ENCODE assay signal across 29 cellular contexts in genomic region chr13:111249637-111250360, GRCh38.
DNase-seq lines count a peak whose midpoint lies in the region; ATAC-seq and TF ChIP-seq lines count a peak whose summit lies in the region.
"Had no signal": no experiment of that assay in that cellular context is flagged by ENCODE, and none has a peak within 500 bp of the region (broad histone marks: within the 10 kb centered on the region; RNA-seq: fewer than 3 reads in every experiment).

No MANE protein-coding gene starts in this region.

- H3K9me3 ChIP-seq in endodermal cell (ENCODE audit: control insufficient read depth, low read length): no peaks in the 10 kb centered on the region
- no peaks in the 10 kb centered on the region for H3K9me3 ChIP-seq in vagina
- H3K9me3 ChIP-seq: SJSA1, thyroid gland had no signal

- H3K27ac ChIP-seq in endodermal cell (ENCODE audit: low read depth, low read length) (peak overlapping the region; percentile 61), vagina (no peak overlapping the region)
- H3K27ac ChIP-seq: SJSA1, thyroid gland had no signal

- TF ChIP-seq CTCF in natural killer cell (IDR thresholded peaks at IDR 0.05) (no peak), endodermal cell (conservative IDR thresholded peaks at IDR 0.05) (no peak), neural crest cell (conservative IDR thresholded peaks at IDR 0.05) (no peak), vagina (IDR thresholded peaks at IDR 0.05) (no peak)

- H3K27ac Mint-ChIP-seq in natural killer cell (peak overlapping the region; percentile 36 to 37), endodermal cell (peak overlapping the region; percentile 27), neural crest cell (ENCODE audit: unreplicated experiment) (peak overlapping the region; percentile 39)
- peak overlapping the region in 1 of 2 donors; percentile 60 for H3K27ac Mint-ChIP-seq in natural killer cell treated with Interleukin-12 subunit alpha and Interleukin-12 subunit beta and Interleukin-15 and Interleukin-18, amount 100 ng/mL, for 72 hours
- H3K27ac Mint-ChIP-seq: T-helper 1 cell treated with Interleukin-12 subunit alpha and Interleukin-12 subunit beta and Interleukin-4 antibody, amounts not matched to agents 30 μg/mL and 1 μg/mL, for 36 hours had no signal

- H3K36me3 ChIP-seq in endodermal cell (ENCODE audit: control insufficient read depth, insufficient read depth, low read length) (peaks cover 31% of the 10 kb centered on the region), vagina (peaks cover 0 to 5% of the 10 kb centered on the region in 2 donors)

- H3K4me3 Mint-ChIP-seq in natural killer cell (no peak overlapping the region), endodermal cell (no peak overlapping the region), neural crest cell (no peak overlapping the region)
- H3K4me3 Mint-ChIP-seq in natural killer cell treated with Interleukin-12 subunit alpha and Interleukin-12 subunit beta and Interleukin-15 and Interleukin-18, amount 100 ng/mL, for 72 hours: no peak overlapping the region
- H3K4me3 Mint-ChIP-seq: CD4-positive, CD25-positive, alpha-beta regulatory T cell; central memory CD8-positive, alpha-beta T cell; naive thymus-derived CD4-positive, alpha-beta T cell; stimulated activated naive B cell treated with anti-CD40 and anti-IgM and Interleukin-4, amounts not matched to agents 10 μg/mL and 1 μg/mL and 100 μg/mL, for 72 hours; T-helper 1 cell treated with Interleukin-12 subunit alpha and Interleukin-12 subunit beta and Interleukin-4 antibody, amounts not matched to agents 30 μg/mL and 1 μg/mL, for 36 hours had no signal

- no peak for TF ChIP-seq POLR2A in vagina (IDR thresholded peaks at IDR 0.05)

- no peak overlapping the region for H3K9ac ChIP-seq in endodermal cell (ENCODE audit: extremely low read depth, low read length, poor library complexity, severe bottlenecking)

- H3K4me1 Mint-ChIP-seq in natural killer cell: peaks cover 20 to 26% of the 10 kb centered on the region in 2 donors
- H3K4me1 Mint-ChIP-seq in natural killer cell treated with Interleukin-12 subunit alpha and Interleukin-12 subunit beta and Interleukin-15 and Interleukin-18, amount 100 ng/mL, for 72 hours (ENCODE audit: low read depth in 2 of 2): peaks cover 13 to 20% of the 10 kb centered on the region in 2 donors
- H3K4me1 Mint-ChIP-seq in endodermal cell: peaks cover 20% of the 10 kb centered on the region
- peaks cover 33% of the 10 kb centered on the region for H3K4me1 Mint-ChIP-seq in neural crest cell

- H3K27me3 Mint-ChIP-seq in natural killer cell (ENCODE audit: low read depth in 2 of 2): no peaks in the 10 kb centered on the region
- no peaks in the 10 kb centered on the region for H3K27me3 Mint-ChIP-seq in natural killer cell treated with Interleukin-12 subunit alpha and Interleukin-12 subunit beta and Interleukin-15 and Interleukin-18, amount 100 ng/mL, for 72 hours
- H3K27me3 Mint-ChIP-seq in endodermal cell (ENCODE audit: insufficient read depth): no peaks in the 10 kb centered on the region
- no peaks in the 10 kb centered on the region for H3K27me3 Mint-ChIP-seq in neural crest cell (ENCODE audit: low read depth)
- H3K27me3 Mint-ChIP-seq: CD4-positive, CD25-positive, alpha-beta regulatory T cell; central memory CD8-positive, alpha-beta T cell; IgD-negative memory B cell; naive thymus-derived CD4-positive, alpha-beta T cell; stimulated activated naive B cell treated with anti-CD40 and anti-IgM and Interleukin-4, amounts not matched to agents 10 μg/mL and 1 μg/mL and 100 μg/mL, for 72 hours had no signal

- H3K4me3 ChIP-seq in endodermal cell (ENCODE audit: low read length): no peak overlapping the region
- H3K4me3 ChIP-seq in vagina: no peak overlapping the region
- H3K4me3 ChIP-seq: SJSA1, thyroid gland had no signal

- H3K9me3 Mint-ChIP-seq in natural killer cell (no peaks in the 10 kb centered on the region), endodermal cell (no peaks in the 10 kb centered on the region), neural crest cell (no peaks in the 10 kb centered on the region)
- H3K9me3 Mint-ChIP-seq in natural killer cell treated with Interleukin-12 subunit alpha and Interleukin-12 subunit beta and Interleukin-15 and Interleukin-18, amount 100 ng/mL, for 72 hours: no peaks in the 10 kb centered on the region
- H3K9me3 Mint-ChIP-seq: central memory CD8-positive, alpha-beta T cell; IgD-negative memory B cell; stimulated activated naive B cell treated with anti-CD40 and anti-IgM and Interleukin-4, amounts not matched to agents 10 μg/mL and 1 μg/mL and 100 μg/mL, for 72 hours had no signal

- H3K27me3 ChIP-seq in endodermal cell (ENCODE audit: control insufficient read depth, insufficient read depth, low read length, poor library complexity, severe bottlenecking) (no peaks in the 10 kb centered on the region), vagina (no peaks in the 10 kb centered on the region)
- H3K27me3 ChIP-seq: SJSA1, thyroid gland had no signal

- H3K36me3 Mint-ChIP-seq in natural killer cell: peaks cover 23% of the 10 kb centered on the region
- peaks cover 23% of the 10 kb centered on the region for H3K36me3 Mint-ChIP-seq in natural killer cell treated with Interleukin-12 subunit alpha and Interleukin-12 subunit beta and Interleukin-15 and Interleukin-18, amount 100 ng/mL, for 72 hours
- peaks cover 46% of the 10 kb centered on the region for H3K36me3 Mint-ChIP-seq in endodermal cell (ENCODE audit: low read depth)
- H3K36me3 Mint-ChIP-seq in neural crest cell (ENCODE audit: low read depth): peaks cover 53% of the 10 kb centered on the region

- H3K4me1 ChIP-seq in endodermal cell (ENCODE audit: control insufficient read depth, insufficient read depth, low read length) (peaks cover 13% of the 10 kb centered on the region), vagina (peaks cover 22% of the 10 kb centered on the region)

- intact Hi-C loops in natural killer cell (cut with micrococcal nuclease): no loop called here
- intact Hi-C loops in vagina (cut with DNase I): no loop called here

- no peak for DNase-seq in natural killer cell
- DNase-seq in natural killer cell treated with Interleukin-12 subunit alpha and Interleukin-12 subunit beta and Interleukin-15 and Interleukin-18, amount 100 ng/mL, for 72 hours (ENCODE audit: low spot score): no peak
- no peak for DNase-seq in endodermal cell
- DNase-seq in neural crest cell (ENCODE audit: low read depth, low spot score): no peak
- DNase-seq in superior temporal gyrus (ENCODE audit: extremely low spot score): peak; percentile 57
- DNase-seq in SK-N-DZ (ENCODE audit: low spot score): no peak
- no peak for DNase-seq in vagina (ENCODE audit: extremely low spot score in 2 of 2)
- DNase-seq in Ammon's horn (ENCODE audit: low spot score): no peak
- DNase-seq: activated CD4-positive, alpha-beta T cell treated with anti-CD3 and anti-CD28 coated beads, Interleukin-2, amount 50 U/mL, for 1 hour; activated CD8-positive, alpha-beta memory T cell treated with anti-CD3 and anti-CD28 coated beads, Interleukin-2, amount 50 U/mL, for 4 hours; activated gamma-delta T cell treated with Interleukin-2 at 50 U/mL for 16 hours; CD4-positive, CD25-positive, alpha-beta regulatory T cell; effector CD4-positive, alpha-beta T cell; GDM1; kidney glomerular epithelial cell; mesenchymal stem cell; naive thymus-derived CD4-positive, alpha-beta T cell; NCI-H1417; NCI-H510A; NK-92 treated with Interleukin-12 subunit alpha and Interleukin-12 subunit beta, amount 100 ng/mL, for 24 hours; posterior cingulate gyrus; small intestine; stimulated activated naive B cell treated with anti-CD40 and anti-IgM and Interleukin-4, amounts not matched to agents 10 μg/mL and 1 μg/mL and 100 μg/mL, for 72 hours; thyroid gland had no signal

- 94 to 96% methylated on average over 9 to 12 of the region's 12 CpGs for WGBS in endodermal cell (ENCODE audit: insufficient coverage in 1 of 2, insufficient read length in 1 of 2), 2 experiments

- no peak for ATAC-seq in natural killer cell
- ATAC-seq in natural killer cell treated with Interleukin-12 subunit alpha and Interleukin-12 subunit beta and Interleukin-15 and Interleukin-18, amount 100 ng/mL, for 72 hours: no peak
- ATAC-seq: esophagus mucosa; naive thymus-derived CD4-positive, alpha-beta T cell; stimulated activated naive B cell treated with anti-CD40 and anti-IgM and Interleukin-4, amounts not matched to agents 10 μg/mL and 1 μg/mL and 100 μg/mL, for 72 hours had no signal
